Comparison of ENCODE assay signal across 8 cellular contexts in genomic region chr21:34670220-34670961, GRCh38. TPM values are rescaled to one million over a fixed set of nuclear protein-coding genes. Genes with fewer than 3 reads are reported as not detected.
DNase-seq lines count a peak whose midpoint lies in the region; TF ChIP-seq lines count a peak whose summit lies in the region.

No MANE protein-coding gene starts in this region.

- H3K9ac ChIP-seq in NT2/D1 (ENCODE audit: insufficient read length, low read depth) (peak overlapping the region; percentile 78), parathyroid adenoma (no peak overlapping the region)

- H3K79me2 ChIP-seq in parathyroid adenoma, result no peaks in the 10 kb centered on the region

- peak overlapping the region; percentile 85 for H2AFZ ChIP-seq in parathyroid adenoma

- peak overlapping the region; percentile 86 for H3K4me2 ChIP-seq in parathyroid adenoma (ENCODE audit: low read length)

- DNase-seq in COLO668 (lab: John Stamatoyannopoulos, UW; ENCODE audit: unreplicated experiment) (peak; percentile 82), NT2/D1 (ENCODE audit: low read depth, low spot score) (no peak), fibroblast of mammary gland (ENCODE audit: low read depth) (peak; percentile 10), BE2C (no peak), NCI-H526 treated with DMSO at 0.1 percent for 48 hours (lab: John Stamatoyannopoulos, UW) (no peak), SIG-M5 treated with dmso at 0.1 percent for 504 hours (lab: John Stamatoyannopoulos, UW; ENCODE audit: unreplicated experiment) (no peak)
- no peak for DNase-seq in activated CD4-positive, alpha-beta T cell treated with anti-CD3 and anti-CD28 coated beads for 4 hours

- H3K9me3 ChIP-seq in NT2/D1 (ENCODE audit: insufficient read depth, low read length) (no peaks in the 10 kb centered on the region), parathyroid adenoma (ENCODE audit: control insufficient read depth, low read length) (no peaks in the 10 kb centered on the region), BE2C (no peaks in the 10 kb centered on the region)

- H3K4me3 ChIP-seq in NT2/D1 (ENCODE audit: insufficient read length, low read depth) (peak overlapping the region; percentile 64), fibroblast of mammary gland (ENCODE audit: control insufficient read depth, low read depth, low read length) (peak overlapping the region; percentile 23), parathyroid adenoma (ENCODE audit: low read depth, low read length) (peak overlapping the region; percentile 72), BE2C (ENCODE audit: low read depth, low read length) (no peak overlapping the region)

- H3K27me3 ChIP-seq in NT2/D1 (ENCODE audit: insufficient read depth, insufficient read length) (peaks cover 35% of the 10 kb centered on the region), parathyroid adenoma (ENCODE audit: control insufficient read depth, insufficient read depth, low read length) (no peaks in the 10 kb centered on the region), BE2C (peaks cover 28% of the 10 kb centered on the region)

- H3K36me3 ChIP-seq in NT2/D1 (ENCODE audit: insufficient read depth, insufficient read length, low read length), result no peaks in the 10 kb centered on the region
- no peaks in the 10 kb centered on the region for H3K36me3 ChIP-seq in parathyroid adenoma (ENCODE audit: control insufficient read depth, insufficient read depth, low read length)
- H3K36me3 ChIP-seq in BE2C, result no peaks in the 10 kb centered on the region

- H3K27ac ChIP-seq in parathyroid adenoma, result peak overlapping the region; percentile 56

- TF ChIP-seq CTCF in fibroblast of mammary gland (conservative IDR thresholded peaks at IDR 0.05; ENCODE audit: control insufficient read depth, insufficient read depth, low read depth, low read length) (no peak), parathyroid adenoma (IDR thresholded peaks at IDR 0.05) (no peak), BE2C (IDR thresholded peaks at IDR 0.05; ENCODE audit: low read depth, low read length) (no peak)

- H3K4me1 ChIP-seq in NT2/D1 (ENCODE audit: insufficient read depth, insufficient read length) (no peaks in the 10 kb centered on the region), parathyroid adenoma (peaks cover 2% of the 10 kb centered on the region), BE2C (no peaks in the 10 kb centered on the region)

RNA-seq across cellular contexts. Expression of gene CLIC6, which starts 1.6 kb away (rescaled TPM):
- polyA plus RNA-seq in BE2C (2012; ENCODE audit: insufficient read depth, insufficient read length, low read depth), result not detected

RNA-seq across cellular contexts. Expression of gene RCAN1, which starts 55.5 kb away (rescaled TPM):
- polyA plus RNA-seq in BE2C (2012; ENCODE audit: insufficient read depth, insufficient read length, low read depth), result 12.2 TPM

Comparison
In these comparisons a context has a peak if more than half of its experiments do, and no peak if none do; other contexts are left out.
1. DNase-seq: peak in COLO668 (single experiment) and fibroblast of mammary gland (single experiment); none in NT2/D1 (single experiment), BE2C (single experiment), NCI-H526 treated with DMSO at 0.1 percent for 48 hours (single experiment), SIG-M5 treated with dmso at 0.1 percent for 504 hours (single experiment) and activated CD4-positive, alpha-beta T cell treated with anti-CD3 and anti-CD28 coated beads for 4 hours (0 of 2).